In genomic region chr16:30445149-30445407, GRCh38 we compare ENCODE assay signal across 8 cellular contexts. TPM values are rescaled to one million over a fixed set of nuclear protein-coding genes. Genes with fewer than 3 reads are reported as not detected.
DNase-seq lines count a peak whose midpoint lies in the region; ATAC-seq, FAIRE-seq and TF ChIP-seq lines count a peak whose summit lies in the region.

No MANE protein-coding gene starts in this region.

- H3K27me3 Mint-ChIP-seq in activated T-cell treated with anti-CD3 and anti-CD28 coated beads, Interleukin-2, amount 50 U/mL, for 24 hours, result no peaks in the 10 kb centered on the region
- no peaks in the 10 kb centered on the region for H3K27me3 Mint-ChIP-seq in activated CD8-positive, alpha-beta T cell treated with anti-CD3 and anti-CD28 coated beads for 36 hours

- 33 to 46% methylated on average over 9 to 11 of the region's 11 CpGs for WGBS in thyroid gland, 2 donors

- H3K36me3 ChIP-seq in kidney (ENCODE audit: control insufficient read depth in 1 of 2, insufficient read depth in 2 of 2, low read length in 2 of 2) (peaks cover 3 to 13% of the 10 kb centered on the region in 2 donors), thyroid gland (peaks cover 0 to 3% of the 10 kb centered on the region in 2 donors)

- peaks cover 2% of the 10 kb centered on the region for H3K9me3 Mint-ChIP-seq in activated T-cell treated with anti-CD3 and anti-CD28 coated beads, Interleukin-2, amount 50 U/mL, for 24 hours
- no peaks in the 10 kb centered on the region for H3K9me3 Mint-ChIP-seq in activated CD8-positive, alpha-beta T cell treated with anti-CD3 and anti-CD28 coated beads for 36 hours

- H3K4me1 ChIP-seq in kidney (ENCODE audit: control insufficient read depth in 1 of 2, insufficient read depth in 1 of 2, low read depth in 1 of 2, low read length in 2 of 2), result peaks cover 8 to 15% of the 10 kb centered on the region in 2 donors
- peaks cover 11 to 16% of the 10 kb centered on the region in 2 donors for H3K4me1 ChIP-seq in thyroid gland

- no peak for TF ChIP-seq CTCF in activated CD8-positive, alpha-beta T cell treated with anti-CD3 and anti-CD28 coated beads for 36 hours (IDR thresholded peaks at IDR 0.05)
- TF ChIP-seq CTCF in kidney (IDR thresholded peaks at IDR 0.05; ENCODE audit: borderline replicate concordance, extremely low read depth, insufficient read depth), result no peak
- no peak for TF ChIP-seq CTCF in thyroid gland (IDR thresholded peaks at IDR 0.05)

- intact Hi-C loops in activated CD8-positive, alpha-beta T cell treated with anti-CD3 and anti-CD28 coated beads for 36 hours (cut with micrococcal nuclease), result loop anchor here (5.0 kb wide), 1 partner anchor 42 kb away; no protein-coding TSS in a partner anchor
- intact Hi-C loops in kidney (cut with DNase I), result no loop called here
- intact Hi-C loops in thyroid gland (cut with DNase I), result loop anchor here (2.0 to 10.0 kb wide), 2 partner anchors 82 to 160 kb away; partner anchors contain the start of gene ZNF768

- CTCF ChIA-PET in activated CD8-positive, alpha-beta T cell treated with anti-CD3 and anti-CD28 coated beads for 36 hours (lab: Charles Lee), result interaction anchor here (0.8 to 6.4 kb wide), 8 partner anchors 9 to 159 kb away, joined by 3 to 49 read pairs (median 3); partner anchors contain the start of genes DCTPP1 and ITGAL

- H3K27ac Mint-ChIP-seq in activated T-cell treated with anti-CD3 and anti-CD28 coated beads, Interleukin-2, amount 50 U/mL, for 24 hours, result peak overlapping the region; percentile 90
- H3K27ac Mint-ChIP-seq in activated CD8-positive, alpha-beta T cell treated with anti-CD3 and anti-CD28 coated beads for 36 hours, result peak overlapping the region; percentile 86

- H3K36me3 Mint-ChIP-seq in activated T-cell treated with anti-CD3 and anti-CD28 coated beads, Interleukin-2, amount 50 U/mL, for 24 hours (ENCODE audit: low read depth), result peaks cover 33% of the 10 kb centered on the region
- peaks cover 22% of the 10 kb centered on the region for H3K36me3 Mint-ChIP-seq in activated CD8-positive, alpha-beta T cell treated with anti-CD3 and anti-CD28 coated beads for 36 hours (ENCODE audit: low read depth)

- no peak for DNase-seq in activated T-cell treated with anti-CD3 and anti-CD28 coated beads, Interleukin-2, amount 50 U/mL, for 24 hours
- no peak for DNase-seq in activated T-cell treated with anti-CD3 and anti-CD28 coated beads, Interleukin-2, amount 50 U/mL, for 48 hours
- no peak for DNase-seq in activated CD8-positive, alpha-beta T cell treated with anti-CD3 and anti-CD28 coated beads for 36 hours
- DNase-seq in kidney (no peak), thyroid gland (no peak), HPDE6-E6E7 (ENCODE audit: extremely low spot score) (no peak), NCI-H1105 treated with DMSO at 0.1 percent for 48 hours (lab: John Stamatoyannopoulos, UW) (no peak)

- peak; percentile 23 for ATAC-seq in activated CD8-positive, alpha-beta T cell treated with anti-CD3 and anti-CD28 coated beads for 36 hours
- ATAC-seq in GM18873 (IDR thresholded peaks at IDR 0.05; ENCODE audit: low FRiP score, unreplicated experiment), result no peak

- H3K27ac ChIP-seq in kidney (ENCODE audit: low read depth in 2 of 2, low read length in 2 of 2), result peak overlapping the region; percentile 83 to 98
- H3K27ac ChIP-seq in thyroid gland, result peak overlapping the region in 2 of 3 donors; percentile 73 to 85

- no peak for FAIRE-seq in kidney (lab: Jason Lieb, UNC)

- peak overlapping the region; percentile 78 to 96 for H3K9ac ChIP-seq in kidney (ENCODE audit: low read length in 2 of 2)

- H3K9me3 ChIP-seq in kidney (ENCODE audit: control insufficient read depth in 1 of 2, low read length in 2 of 2) (peaks cover 0 to 12% of the 10 kb centered on the region in 2 donors), thyroid gland (no peaks in the 10 kb centered on the region)

- H3K4me3 ChIP-seq in kidney (ENCODE audit: low read length in 2 of 2) (peak overlapping the region; percentile 96 to 100), thyroid gland (replicated peaks in 1 of 3) (peak overlapping the region; percentile 39 to 73 (median 43))

- POLR2A ChIA-PET in activated CD8-positive, alpha-beta T cell treated with anti-CD3 and anti-CD28 coated beads for 36 hours (lab: Charles Lee), result interaction anchor here (1.2 to 5.1 kb wide), 10 partner anchors 9 to 51 kb away, joined by 3 to 44 read pairs (median 6); partner anchors contain the start of genes DCTPP1 and ITGAL

- H3K4me3 Mint-ChIP-seq in activated T-cell treated with anti-CD3 and anti-CD28 coated beads, Interleukin-2, amount 50 U/mL, for 24 hours, result peak overlapping the region; percentile 90
- H3K4me3 Mint-ChIP-seq in activated CD8-positive, alpha-beta T cell treated with anti-CD3 and anti-CD28 coated beads for 36 hours, result peak overlapping the region; percentile 93

- no peak for TF ChIP-seq POLR2A in thyroid gland (IDR thresholded peaks at IDR 0.05)

- H3K27me3 ChIP-seq in thyroid gland, result no peaks in the 10 kb centered on the region

- peaks cover 36% of the 10 kb centered on the region for H3K4me1 Mint-ChIP-seq in activated T-cell treated with anti-CD3 and anti-CD28 coated beads, Interleukin-2, amount 50 U/mL, for 24 hours (ENCODE audit: low read depth)
- H3K4me1 Mint-ChIP-seq in activated CD8-positive, alpha-beta T cell treated with anti-CD3 and anti-CD28 coated beads for 36 hours (ENCODE audit: low read depth), result peaks cover 35% of the 10 kb centered on the region

RNA-seq across cellular contexts. Expression of gene SEPHS2, which starts 0.6 kb away (rescaled TPM):
- total RNA-seq in activated CD8-positive, alpha-beta T cell treated with anti-CD3 and anti-CD28 coated beads for 36 hours, result 10 to 100 TPM; 51.8 to 54.0 TPM
- total RNA-seq in kidney (82.3 TPM), thyroid gland (10 to 100 TPM; 34.5 to 41.3 (median 39.9) TPM)
- polyA plus RNA-seq in kidney (ENCODE audit: insufficient read depth, low read depth, low replicate concordance), result 137 TPM

RNA-seq across cellular contexts. Expression of gene DCTPP1, which starts 15.2 kb away (rescaled TPM):
- 100 to 1,000 TPM in 1 of 2 experiments, 10 to 100 TPM in 1; 98.4 to 105 TPM for total RNA-seq in activated CD8-positive, alpha-beta T cell treated with anti-CD3 and anti-CD28 coated beads for 36 hours
- total RNA-seq in kidney (39.1 TPM), thyroid gland (10 to 100 TPM; 18.8 to 26.4 (median 22.5) TPM)
- 64.7 TPM for polyA plus RNA-seq in kidney (ENCODE audit: insufficient read depth, low read depth, low replicate concordance)

RNA-seq across cellular contexts. Expression of gene ITGAL, which starts 27.5 kb away (rescaled TPM):
- total RNA-seq in activated CD8-positive, alpha-beta T cell treated with anti-CD3 and anti-CD28 coated beads for 36 hours, result 100 to 1,000 TPM; 274 to 285 TPM
- 19.6 TPM for total RNA-seq in kidney
- polyA plus RNA-seq in kidney (ENCODE audit: insufficient read depth, low read depth, low replicate concordance), result 0.56 TPM
- 1 to 10 TPM in 3 of 4 donors, under 1 TPM in 1; 0.56 to 4.6 (median 2.8) TPM for total RNA-seq in thyroid gland

RNA-seq across cellular contexts. Expression of gene ZNF771, which starts 37.7 kb away (rescaled TPM):
- total RNA-seq in activated CD8-positive, alpha-beta T cell treated with anti-CD3 and anti-CD28 coated beads for 36 hours, result 1 to 10 TPM; 5.4 to 6.6 TPM
- total RNA-seq in kidney (7.8 TPM), thyroid gland (10 to 100 TPM in 3 of 4 donors, 1 to 10 TPM in 1; 9.1 to 29.5 (median 19.1) TPM)
- 14.8 TPM for polyA plus RNA-seq in kidney (ENCODE audit: insufficient read depth, low read depth, low replicate concordance)

RNA-seq across cellular contexts. Expression of gene ZNF48, which starts 49.9 kb away (rescaled TPM):
- total RNA-seq in activated CD8-positive, alpha-beta T cell treated with anti-CD3 and anti-CD28 coated beads for 36 hours, result 10 to 100 TPM; 10.4 to 10.9 TPM
- total RNA-seq in kidney, result 9.7 TPM
- polyA plus RNA-seq in kidney (ENCODE audit: insufficient read depth, low read depth, low replicate concordance), result 6.9 TPM
- 10 to 100 TPM in 2 of 4 donors, 1 to 10 TPM in 2; 8.5 to 12.2 (median 9.4) TPM for total RNA-seq in thyroid gland

Comparison
In these comparisons a context has a peak if more than half of its experiments do, and no peak if none do; other contexts are left out.
1. RNA of gene ITGAL, which starts 27.5 kb away (total RNA-seq): 274 to 285 TPM in activated CD8-positive, alpha-beta T cell treated with anti-CD3 and anti-CD28 coated beads for 36 hours; 19.6 TPM in kidney (single experiment) and 0.56 to 4.6 TPM in thyroid gland; every median in the first group is over 10 times any median in the second.